Comparison of ENCODE assay signal across 12 cellular contexts in the genomic region with DNA sequence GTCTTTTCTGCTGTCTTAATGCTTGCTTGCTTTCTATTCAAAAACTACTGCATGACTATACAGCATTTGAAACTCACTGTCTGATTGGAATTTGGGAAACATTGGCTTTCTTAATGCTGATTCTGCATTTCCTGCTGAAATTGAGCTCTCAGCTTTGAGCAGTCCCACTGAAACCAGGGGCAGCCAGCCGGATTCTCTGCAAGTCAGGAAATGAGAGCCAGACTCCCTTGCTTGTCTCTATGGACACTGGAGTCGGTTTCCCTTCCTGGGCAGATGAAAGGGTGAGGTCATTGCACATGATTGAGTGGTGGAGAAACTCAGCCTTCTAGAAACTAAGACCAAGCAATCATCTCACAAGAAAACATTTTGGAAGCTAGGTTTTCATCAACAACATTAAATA.
DNase-seq lines count a peak whose midpoint lies in the region; ATAC-seq and TF ChIP-seq lines count a peak whose summit lies in the region.
"Had no signal": no experiment of that assay in that cellular context is flagged by ENCODE, and none has a peak within 500 bp of the region (broad histone marks: within the 10 kb centered on the region; RNA-seq: fewer than 3 reads in every experiment).

No MANE protein-coding gene starts in this region.

- DNase-seq in HCEC 1CT (peak; percentile 36), cardiac fibroblast (ENCODE audit: low read depth in 2 of 2) (peak; percentile 57 to 80), iris pigment epithelial cell (ENCODE audit: low read depth) (peak; percentile 82), sigmoid colon (peak; percentile 77), BE2C (no peak)
- DNase-seq: activated T-cell treated with anti-CD3 and anti-CD28 coated beads, Interleukin-2, amount 50 U/mL, for 1 hour; effector CD8-positive, alpha-beta T cell; NCI-H2029; T-helper 1 cell had no signal

- TF ChIP-seq EP300 in sigmoid colon (IDR thresholded peaks at IDR 0.05): no peak

- no peak for ATAC-seq in GM18870 (IDR thresholded peaks at IDR 0.05; ENCODE audit: unreplicated experiment)
- no peak for ATAC-seq in HG03469 (IDR thresholded peaks at IDR 0.05; ENCODE audit: unreplicated experiment)
- no peak for ATAC-seq in HG03039 (IDR thresholded peaks at IDR 0.05; ENCODE audit: unreplicated experiment)

- H3K27ac ChIP-seq in sigmoid colon: peak overlapping the region in 3 of 4 donors; percentile 33 to 64 (median 54)

- intact Hi-C loops in sigmoid colon (cut with DNase I): no loop called here

- H3K36me3 ChIP-seq in sigmoid colon (no peaks in the 10 kb centered on the region), BE2C (no peaks in the 10 kb centered on the region)

- TF ChIP-seq CTCF in cardiac fibroblast (IDR thresholded peaks at IDR 0.05; ENCODE audit: low read depth, low read length): no peak
- no peak for TF ChIP-seq CTCF in sigmoid colon (IDR thresholded peaks at IDR 0.05)
- no peak for TF ChIP-seq CTCF in BE2C (IDR thresholded peaks at IDR 0.05; ENCODE audit: low read depth, low read length)

- H3K9me3 ChIP-seq in sigmoid colon (no peaks in the 10 kb centered on the region), BE2C (no peaks in the 10 kb centered on the region)

- no peak for TF ChIP-seq POLR2A in sigmoid colon (IDR thresholded peaks at IDR 0.05)

- H3K4me1 ChIP-seq in sigmoid colon (peaks cover 0 to 23% (median 17%) of the 10 kb centered on the region in 4 donors), BE2C (no peaks in the 10 kb centered on the region)

- 69 to 72% methylated on average over 2 of the region's 2 CpGs for WGBS in sigmoid colon, 2 donors

- no peak overlapping the region for H3K4me3 ChIP-seq in cardiac fibroblast (replicated peaks in 1 of 2; ENCODE audit: low read depth in 2 of 2, low read length in 2 of 2)
- H3K4me3 ChIP-seq in sigmoid colon: no peak overlapping the region
- H3K4me3 ChIP-seq in BE2C (ENCODE audit: low read depth, low read length): no peak overlapping the region

- H3K27me3 ChIP-seq in sigmoid colon: no peaks in the 10 kb centered on the region
- H3K27me3 ChIP-seq in BE2C: no peaks in the 10 kb centered on the region
